In genomic region chr13:48487968-48488367, GRCh38 we compare ENCODE assay signal across 21 cellular contexts.
"Had no signal": no experiment of that assay in that cellular context is flagged by ENCODE, and none has a peak within 500 bp of the region (broad histone marks: within the 10 kb centered on the region; RNA-seq: fewer than 3 reads in every experiment).

No MANE protein-coding gene starts in this region.

- H3K27me3 ChIP-seq: heart left ventricle, stomach, suprapubic skin, tibial nerve had no signal

- H3K36me3 ChIP-seq: suprapubic skin had no signal

- H3K27me3 Mint-ChIP-seq: activated naive CD8-positive, alpha-beta T cell treated with anti-CD3 and anti-CD28 coated beads for 36 hours; memory B cell; stimulated activated memory B cell treated with anti-CD40 and anti-IgM and Interleukin-4, amounts not matched to agents 10 μg/mL and 1 μg/mL and 100 μg/mL, for 72 hours; T-helper 17 cell had no signal

- DNase-seq: activated CD4-positive, CD25-positive, alpha-beta regulatory T cell treated with anti-CD3 and anti-CD28 coated beads, Interleukin-2, amount 50 U/mL, for 72 hours; activated CD8-positive, alpha-beta memory T cell treated with anti-CD3 and anti-CD28 coated beads, Interleukin-2, amount 50 U/mL, for 48 hours; activated naive CD4-positive, alpha-beta T cell treated with Interleukin-2 at 50 U/mL for 16 hours; activated naive CD8-positive, alpha-beta T cell treated with anti-CD3 and anti-CD28 coated beads for 36 hours; activated T-cell treated with anti-CD3 and anti-CD28 coated beads, Interleukin-2, amount 50 U/mL, for 4 hours; amygdala; heart left ventricle; left cardiac atrium; occipital lobe; stimulated activated CD4-positive, alpha-beta T cell treated with anti-CD3 and anti-CD28 coated beads, Interleukin-15, amount 100 ng/mL, for 24 hours; stomach; T-helper 17 cell had no signal

- H3K27ac ChIP-seq: stomach, suprapubic skin, tibial nerve, VCaP had no signal

- H3K4me3 Mint-ChIP-seq: activated naive CD8-positive, alpha-beta T cell treated with anti-CD3 and anti-CD28 coated beads for 36 hours; activated T-cell treated with anti-CD3 and anti-CD28 coated beads, Interleukin-2, amount 50 U/mL, for 4 hours; memory B cell; neural crest cell; stimulated activated memory B cell treated with anti-CD40 and anti-IgM and Interleukin-4, amounts not matched to agents 10 μg/mL and 1 μg/mL and 100 μg/mL, for 72 hours had no signal

- ATAC-seq: activated T-cell treated with anti-CD3 and anti-CD28 coated beads, Interleukin-2, amount 50 U/mL, for 4 hours; heart left ventricle; left cardiac atrium; sciatic nerve; stimulated activated memory B cell treated with anti-CD40 and anti-IgM and Interleukin-4, amounts not matched to agents 10 μg/mL and 1 μg/mL and 100 μg/mL, for 72 hours; T-helper 17 cell had no signal

- H3K4me3 ChIP-seq: heart left ventricle, smooth muscle cell, stomach, suprapubic skin, tibial nerve had no signal

- H3K9me3 ChIP-seq: stomach, suprapubic skin had no signal

- H3K4me2 ChIP-seq: smooth muscle cell had no signal

- H3K9me3 Mint-ChIP-seq: activated naive CD8-positive, alpha-beta T cell treated with anti-CD3 and anti-CD28 coated beads for 36 hours; activated T-cell treated with anti-CD3 and anti-CD28 coated beads, Interleukin-2, amount 50 U/mL, for 4 hours had no signal

- H3K27ac Mint-ChIP-seq: activated naive CD8-positive, alpha-beta T cell treated with anti-CD3 and anti-CD28 coated beads for 36 hours; activated T-helper 2 cell treated with anti-CD3 and anti-CD28 coated beads, Interferon-gamma antibody, Interleukin-2, Interleukin-4, amounts not matched to agents 10 μg/mL and 5 μg/mL and 100 μg/mL, durations not matched to agents 14 hours and 24 hours and 36 hours; memory B cell; stimulated activated memory B cell treated with anti-CD40 and anti-IgM and Interleukin-4, amounts not matched to agents 10 μg/mL and 1 μg/mL and 100 μg/mL, for 72 hours; T-helper 17 cell had no signal
